ENCODE assay signal across 6 cellular contexts in genomic region chr2:27407798-27408491, GRCh38. TPM values are rescaled to one million over a fixed set of nuclear protein-coding genes. Genes with fewer than 3 reads are reported as not detected.
DNase-seq lines count a peak whose midpoint lies in the region; ATAC-seq and TF ChIP-seq lines count a peak whose summit lies in the region.

No MANE protein-coding gene starts in this region.

- H3K79me2 ChIP-seq in MM.1S (ENCODE audit: low read length), result peaks cover 64% of the 10 kb centered on the region

- no peak overlapping the region for H3K14ac ChIP-seq in mesenchymal stem cell (ENCODE audit: low read length in 2 of 2)

- no peak overlapping the region for H2AK5ac ChIP-seq in mesenchymal stem cell (ENCODE audit: low read length, severe bottlenecking)

- no peak overlapping the region for H3K4ac ChIP-seq in mesenchymal stem cell (ENCODE audit: low read depth in 1 of 2, low read length in 2 of 2)

- peaks cover 10% of the 10 kb centered on the region for H3K4me1 ChIP-seq in MM.1S (ENCODE audit: low read length)
- H3K4me1 ChIP-seq in adipocyte (ENCODE audit: control insufficient read depth, insufficient read depth, low read length), result peaks cover 16% of the 10 kb centered on the region
- H3K4me1 ChIP-seq in mesenchymal stem cell (ENCODE audit: control insufficient read depth, insufficient read depth, low read depth, low read length), result peaks cover 2% of the 10 kb centered on the region

- H3K9me3 ChIP-seq in MM.1S (replicated peaks; ENCODE audit: insufficient read depth, low read length), result no peaks in the 10 kb centered on the region
- no peaks in the 10 kb centered on the region for H3K9me3 ChIP-seq in adipocyte (ENCODE audit: control insufficient read depth, low read length)
- no peaks in the 10 kb centered on the region for H3K9me3 ChIP-seq in mesenchymal stem cell (ENCODE audit: control insufficient read depth, low read length)

- WGBS in mesenchymal stem cell, result 48% methylated on average over 13 of the region's 16 CpGs

- no peak overlapping the region for H4K91ac ChIP-seq in mesenchymal stem cell (ENCODE audit: low read length)

- no peak overlapping the region for H2BK15ac ChIP-seq in mesenchymal stem cell (ENCODE audit: low read depth, poor library complexity, severe bottlenecking)

- H2AFZ ChIP-seq in MM.1S (ENCODE audit: low read length), result no peak overlapping the region
- peak overlapping the region; percentile 39 for H2AFZ ChIP-seq in mesenchymal stem cell (ENCODE audit: low read depth, low read length)

- no peak for ATAC-seq in HG03139 (IDR thresholded peaks at IDR 0.05; ENCODE audit: unreplicated experiment)

- 0 out of 2 replicates have a peak, but pooled peaks cover 3% of the 10 kb centered on the region for H3K36me3 ChIP-seq in MM.1S (replicated peaks; ENCODE audit: insufficient read depth, low read length)
- H3K36me3 ChIP-seq in adipocyte (ENCODE audit: control insufficient read depth, insufficient read depth, low read length, severe bottlenecking), result no peaks in the 10 kb centered on the region
- peaks cover 5 to 8% of the 10 kb centered on the region in 2 experiments for H3K36me3 ChIP-seq in mesenchymal stem cell (ENCODE audit: control insufficient read depth in 1 of 2, insufficient read depth in 2 of 2, low read depth in 1 of 2, low read length in 2 of 2)

- H3K4me3 ChIP-seq in MM.1S (ENCODE audit: low read length) (peak overlapping the region; percentile 95), adipocyte (ENCODE audit: low read length) (peak overlapping the region; percentile 92), mesenchymal stem cell (ENCODE audit: insufficient read depth in 1 of 2, low read depth in 1 of 2, low read length in 2 of 2) (peak overlapping the region in 1 of 2 experiments; percentile 96)

- peaks cover 16% of the 10 kb centered on the region for H4K20me1 ChIP-seq in MM.1S (ENCODE audit: insufficient read depth, low read length)

- H2BK12ac ChIP-seq in mesenchymal stem cell (ENCODE audit: low read length in 2 of 2), result no peak overlapping the region

- DNase-seq in D341Med (ENCODE audit: low spot score), result peak; percentile 63
- no peak for DNase-seq in MM.1S
- peak; percentile 80 for DNase-seq in adipocyte (ENCODE audit: low read depth)
- DNase-seq in mesenchymal stem cell, result peak; percentile 65
- no peak for DNase-seq in middle frontal gyrus (ENCODE audit: extremely low spot score, low spot score)

- no peaks in the 10 kb centered on the region for H3K27me3 ChIP-seq in MM.1S (replicated peaks; ENCODE audit: insufficient read depth, low read length)
- H3K27me3 ChIP-seq in adipocyte (replicated peaks; ENCODE audit: control insufficient read depth, insufficient read depth, low read length), result no peaks in the 10 kb centered on the region
- no peaks in the 10 kb centered on the region for H3K27me3 ChIP-seq in mesenchymal stem cell (ENCODE audit: control insufficient read depth in 1 of 2, insufficient read depth in 1 of 2, low read length in 2 of 2)

- H3K23ac ChIP-seq in mesenchymal stem cell (ENCODE audit: low read length in 2 of 2), result no peak overlapping the region

- no peak overlapping the region for H2BK120ac ChIP-seq in mesenchymal stem cell (ENCODE audit: low read depth, low read length)

- no peak overlapping the region for H2BK5ac ChIP-seq in mesenchymal stem cell (ENCODE audit: low read depth, low read length, poor library complexity, severe bottlenecking)

- no peaks in the 10 kb centered on the region for H3K9me2 ChIP-seq in MM.1S (replicated peaks; ENCODE audit: insufficient read depth, low read length)

- no peak overlapping the region for H3K18ac ChIP-seq in mesenchymal stem cell (ENCODE audit: low read depth in 1 of 2, low read length in 2 of 2)

- H3K27ac ChIP-seq in MM.1S (ENCODE audit: low read length), result peak overlapping the region; percentile 75; the same call in 1 of the 2 replicates
- no peak overlapping the region for H3K27ac ChIP-seq in mesenchymal stem cell (ENCODE audit: low read length, poor library complexity, severe bottlenecking)

- H3K9ac ChIP-seq in MM.1S (ENCODE audit: low read length), result peak overlapping the region; percentile 91; the same call in 1 of the 2 replicates
- peak overlapping the region; percentile 96 for H3K9ac ChIP-seq in adipocyte (ENCODE audit: low read length)
- peak overlapping the region; percentile 90 for H3K9ac ChIP-seq in mesenchymal stem cell (ENCODE audit: low read length)

- H3K4me2 ChIP-seq in MM.1S (ENCODE audit: low read depth, low read length) (peak overlapping the region; percentile 62), mesenchymal stem cell (ENCODE audit: low read length, poor library complexity, severe bottlenecking) (peak overlapping the region; percentile 99)

- no peaks in the 10 kb centered on the region for H3K79me1 ChIP-seq in mesenchymal stem cell (replicated peaks; ENCODE audit: low read length, poor library complexity, severe bottlenecking)

- H4K8ac ChIP-seq in mesenchymal stem cell (ENCODE audit: low read length), result no peak overlapping the region

- TF ChIP-seq CTCF in MM.1S (IDR thresholded peaks at IDR 0.05; ENCODE audit: low read length), result peak; percentile 37

- H3F3A ChIP-seq in MM.1S (ENCODE audit: insufficient read depth, low read length), result peaks cover 14% of the 10 kb centered on the region; the same call in 1 of the 2 replicates

RNA-seq across cellular contexts. Expression of gene PPM1G, which starts 1.4 kb away (rescaled TPM):
- polyA plus RNA-seq in mesenchymal stem cell (2013, experiment 1 of 2), result 58.3 TPM
- polyA plus RNA-seq in mesenchymal stem cell (2013, experiment 2 of 2), result 57.0 TPM

RNA-seq across cellular contexts. Expression of gene NRBP1, which starts 20.5 kb away (rescaled TPM):
- 79.0 TPM for polyA plus RNA-seq in mesenchymal stem cell (2013, experiment 1 of 2)
- polyA plus RNA-seq in mesenchymal stem cell (2013, experiment 2 of 2), result 77.5 TPM

RNA-seq across cellular contexts. Expression of gene ZNF513, which starts 27.4 kb away (rescaled TPM):
- 16.6 TPM for polyA plus RNA-seq in mesenchymal stem cell (2013, experiment 1 of 2)
- 15.9 TPM for polyA plus RNA-seq in mesenchymal stem cell (2013, experiment 2 of 2)

RNA-seq across cellular contexts. Expression of gene KRTCAP3, which starts 34.2 kb away (rescaled TPM):
- 0.46 TPM for polyA plus RNA-seq in mesenchymal stem cell (2013, experiment 1 of 2)
- 0.78 TPM for polyA plus RNA-seq in mesenchymal stem cell (2013, experiment 2 of 2)

RNA-seq across cellular contexts. Expression of gene SNX17, which starts 37.5 kb away (rescaled TPM):
- polyA plus RNA-seq in mesenchymal stem cell (2013, experiment 1 of 2), result 50.9 TPM
- 50.9 TPM for polyA plus RNA-seq in mesenchymal stem cell (2013, experiment 2 of 2)

Comparison
In these comparisons a context has a peak if more than half of its experiments do, and no peak if none do; other contexts are left out.
1. DNase-seq: peak in D341Med (single experiment), adipocyte (single experiment) and mesenchymal stem cell (single experiment); none in MM.1S (single experiment) and middle frontal gyrus (single experiment).
2. Peak in every context shown above with its lines, with median percentiles within 50 percentile points of each other: H3K9ac ChIP-seq.